In genomic region chr6:28537065-28537464, GRCh38 we compare ENCODE assay signal across 12 cellular contexts. TPM values are rescaled to one million over a fixed set of nuclear protein-coding genes. Genes with fewer than 3 reads are reported as not detected.
DNase-seq lines count a peak whose midpoint lies in the region; ATAC-seq, FAIRE-seq and TF ChIP-seq lines count a peak whose summit lies in the region.
"Had no signal": no experiment of that assay in that cellular context is flagged by ENCODE, and none has a peak within 500 bp of the region (broad histone marks: within the 10 kb centered on the region; RNA-seq: fewer than 3 reads in every experiment).

No MANE protein-coding gene starts in this region.

- H3K9me3 ChIP-seq in H9 (ENCODE audit: control insufficient read depth, low read depth, low read length) (no peaks in the 10 kb centered on the region), astrocyte (ENCODE audit: insufficient read depth, low read depth, low read length) (no peaks in the 10 kb centered on the region), colonic mucosa (no peaks in the 10 kb centered on the region)

- H2BK5ac ChIP-seq in H9 (ENCODE audit: insufficient read length, low read length), result no peak overlapping the region

- peaks cover 10% of the 10 kb centered on the region for H3K27me3 Mint-ChIP-seq in H9 (ENCODE audit: low read depth)
- H3K27me3 Mint-ChIP-seq in astrocyte (ENCODE audit: low read depth, unreplicated experiment), result peaks cover 13% of the 10 kb centered on the region

- peak overlapping the region; percentile 85 to 98 (median 96); a peak in 6 of 7 replicates for H3K27ac Mint-ChIP-seq in H9
- peak overlapping the region; percentile 75 for H3K27ac Mint-ChIP-seq in astrocyte (ENCODE audit: unreplicated experiment)

- no peaks in the 10 kb centered on the region; a peak in 1 of 7 replicates for H3K36me3 Mint-ChIP-seq in H9 (ENCODE audit: insufficient read depth in 1 of 3, low read depth in 3 of 3)
- no peaks in the 10 kb centered on the region for H3K36me3 Mint-ChIP-seq in astrocyte (ENCODE audit: low read depth, unreplicated experiment)

- H3K4me1 ChIP-seq in ACC112 (ENCODE audit: control insufficient read depth, insufficient read depth, low read length, unreplicated experiment), result no peaks in the 10 kb centered on the region
- H3K4me1 ChIP-seq in H9 (ENCODE audit: insufficient read depth, low read length), result no peaks in the 10 kb centered on the region
- H3K4me1 ChIP-seq in astrocyte (ENCODE audit: insufficient read depth, low read length), result no peaks in the 10 kb centered on the region
- H3K4me1 ChIP-seq in colonic mucosa, result no peaks in the 10 kb centered on the region

- H3K9ac ChIP-seq in H9 (ENCODE audit: extremely low read depth, insufficient read length, low read length) (peak overlapping the region; percentile 93), astrocyte (ENCODE audit: low read length) (peak overlapping the region; percentile 23), colonic mucosa (ENCODE audit: low read depth in 2 of 2, low read length in 2 of 2) (no peak overlapping the region)

- ATAC-seq in HG03457 (IDR thresholded peaks at IDR 0.05; ENCODE audit: unreplicated experiment), result no peak
- ATAC-seq in HG02970 (IDR thresholded peaks at IDR 0.05; ENCODE audit: low FRiP score, unreplicated experiment), result no peak

- no peak for TF ChIP-seq CTCF in H9 (conservative IDR thresholded peaks at IDR 0.05)
- TF ChIP-seq CTCF in astrocyte (IDR thresholded peaks at IDR 0.05; ENCODE audit: insufficient read depth, low read depth, low read length), result no peak
- no peak for TF ChIP-seq CTCF in colonic mucosa (IDR thresholded peaks at IDR 0.05)

- no peak overlapping the region for H2BK120ac ChIP-seq in H9 (ENCODE audit: low read depth, low read length, poor library complexity, severe bottlenecking)

- H3K23ac ChIP-seq in H9 (ENCODE audit: insufficient read length, low read depth, low read length), result no peak overlapping the region

- H3K4me3 Mint-ChIP-seq in H9, result peak overlapping the region; percentile 92 to 94
- peak overlapping the region; percentile 80 for H3K4me3 Mint-ChIP-seq in astrocyte (ENCODE audit: unreplicated experiment)

- H2BK12ac ChIP-seq in H9 (ENCODE audit: insufficient read length, low read depth, low read length), result no peak overlapping the region

- no CpG with 5 or more reads among the region's 18 CpGs for WGBS in H9 (ENCODE audit: extremely low coverage, insufficient read length, low lambda C conversion rate)

- H4K20me1 ChIP-seq in H9 (ENCODE audit: control insufficient read depth, insufficient read depth, insufficient read length), result no peaks in the 10 kb centered on the region
- no peaks in the 10 kb centered on the region for H4K20me1 ChIP-seq in astrocyte (ENCODE audit: insufficient read depth, low read length)

- H3K23me2 ChIP-seq in H9 (ENCODE audit: insufficient read length, low read depth, low read length, poor library complexity, severe bottlenecking), result peaks cover 9% of the 10 kb centered on the region

- H3K4me3 ChIP-seq in ACC112 (ENCODE audit: low read depth, low read length) (peak overlapping the region; percentile 68), astrocyte (ENCODE audit: insufficient read depth, low read depth, low read length) (peak overlapping the region; percentile 68), colonic mucosa (no peak overlapping the region)

- peak overlapping the region; percentile 96; the same call in 1 of the 2 replicates for H3K14ac ChIP-seq in H9 (ENCODE audit: insufficient read depth, low read length)

- no peak overlapping the region; the same call in 1 of the 2 replicates for H3K4ac ChIP-seq in H9 (ENCODE audit: low read depth, low read length)

- DNase-seq in H9, result peak; percentile 53
- no peak for DNase-seq in astrocyte (ENCODE audit: low read depth)
- DNase-seq in iPS-NIHi7 (ENCODE audit: extremely low spot score), result peak; percentile 28
- no peak for DNase-seq in effector CD8-positive, alpha-beta T cell (lab: John Stamatoyannopoulos, UW)
- no peak for DNase-seq in colonic mucosa
- DNase-seq: DMS153, NCI-H345 had no signal

- peaks cover 87% of the 10 kb centered on the region for H3K27me3 ChIP-seq in ACC112 (ENCODE audit: insufficient read depth, low read length)
- H3K27me3 ChIP-seq in H9 (ENCODE audit: insufficient read depth, low read length), result no peaks in the 10 kb centered on the region
- peaks cover 4% of the 10 kb centered on the region for H3K27me3 ChIP-seq in astrocyte (ENCODE audit: insufficient read depth, low read length)
- H3K27me3 ChIP-seq in colonic mucosa, result no peaks in the 10 kb centered on the region

- no peak overlapping the region for H4K8ac ChIP-seq in H9 (replicated peaks; ENCODE audit: insufficient read length, low read depth, low read length)

- H3K4me2 ChIP-seq in H9 (ENCODE audit: insufficient read depth, insufficient read length, low read length) (peak overlapping the region; percentile 72), astrocyte (ENCODE audit: low read length) (peak overlapping the region; percentile 81)

- no peak overlapping the region for H2BK20ac ChIP-seq in H9 (ENCODE audit: low read depth, low read length, poor library complexity, severe bottlenecking)

- H3K56ac ChIP-seq in H9 (ENCODE audit: insufficient read length, low read depth, low read length), result no peak overlapping the region

- H3T11ph ChIP-seq in H9 (ENCODE audit: low read length), result peak overlapping the region; percentile 84

- no peak for FAIRE-seq in astrocyte (lab: Jason Lieb, UNC)

- no peaks in the 10 kb centered on the region for H3K79me1 ChIP-seq in H9 (ENCODE audit: insufficient read depth, low read depth, low read length, poor library complexity, severe bottlenecking)

- H3K4me1 Mint-ChIP-seq in H9 (peaks cover 18 to 27% of the 10 kb centered on the region in 2 experiments), astrocyte (ENCODE audit: low read depth, unreplicated experiment) (peaks cover 3% of the 10 kb centered on the region)

- no peak overlapping the region for H2BK15ac ChIP-seq in H9 (ENCODE audit: low read depth, low read length)

- intact Hi-C loops in colonic mucosa (cut with DNase I), result no loop called here

- no peak overlapping the region for H4K91ac ChIP-seq in H9 (ENCODE audit: insufficient read length, low read depth, low read length)

- H3K9me3 Mint-ChIP-seq in H9, result no peaks in the 10 kb centered on the region; a peak in 2 of 5 replicates
- peaks cover 2% of the 10 kb centered on the region for H3K9me3 Mint-ChIP-seq in astrocyte (ENCODE audit: unreplicated experiment)

- H2AFZ ChIP-seq in ACC112 (ENCODE audit: low read length, unreplicated experiment) (peak overlapping the region; percentile 10), H9 (ENCODE audit: low read length) (peak overlapping the region; percentile 100), astrocyte (ENCODE audit: low read depth, low read length) (peak overlapping the region; percentile 61)

- H3K27ac ChIP-seq in ACC112 (ENCODE audit: low read depth, low read length), result no peak overlapping the region
- no peak overlapping the region for H3K27ac ChIP-seq in H9 (ENCODE audit: insufficient read length, low read depth, low read length)
- no peak overlapping the region for H3K27ac ChIP-seq in astrocyte (ENCODE audit: low read depth, low read length)
- H3K27ac ChIP-seq in colonic mucosa, result no peak overlapping the region
- H3K27ac ChIP-seq: neutrophil, VCaP had no signal

- H3K36me3 ChIP-seq in ACC112 (ENCODE audit: insufficient read depth, low read length) (no peaks in the 10 kb centered on the region), astrocyte (ENCODE audit: insufficient read depth, low read length) (no peaks in the 10 kb centered on the region), colonic mucosa (no peaks in the 10 kb centered on the region)
- H3K36me3 ChIP-seq: neutrophil had no signal

- H3K18ac ChIP-seq in H9 (ENCODE audit: insufficient read length, low read depth, low read length), result peak overlapping the region; percentile 88

- H4K5ac ChIP-seq in H9 (ENCODE audit: insufficient read length, low read depth, low read length), result peak overlapping the region; percentile 94

- H3K79me2 ChIP-seq in ACC112 (ENCODE audit: control insufficient read depth, insufficient read depth, low read length, unreplicated experiment) (no peaks in the 10 kb centered on the region), H9 (ENCODE audit: insufficient read depth, low read length) (no peaks in the 10 kb centered on the region), astrocyte (ENCODE audit: insufficient read depth, low read length) (no peaks in the 10 kb centered on the region)

- no peak overlapping the region for H2AK5ac ChIP-seq in H9 (ENCODE audit: insufficient read length, low read length)

RNA-seq across cellular contexts. Expression of gene GPX5, which starts 11.4 kb away (rescaled TPM):
- total RNA-seq in H9 (2021) (not detected in 2 replicates), astrocyte (4.3 and 6.6 TPM in 2 replicates), colonic mucosa (under 1 TPM in 1 of 2 donors, not detected in 1; 0.17 TPM)

RNA-seq across cellular contexts. Expression of gene GPX6, which starts 21.5 kb away (rescaled TPM):
- total RNA-seq in H9 (2021), result not detected in 2 replicates
- total RNA-seq in astrocyte, result not detected in 2 replicates
- not detected for total RNA-seq in colonic mucosa

Comparison
In these comparisons a context has a peak if more than half of its experiments do, and no peak if none do; other contexts are left out.
1. H2AFZ ChIP-seq: peak in every context shown above with its lines; median percentile 100 in H9; 61 in astrocyte; 10 in ACC112.
2. DNase-seq: peak in H9 (single experiment) and iPS-NIHi7 (single experiment); none in astrocyte (single experiment), effector CD8-positive, alpha-beta T cell (single experiment) and colonic mucosa (single experiment).
3. H3K9ac ChIP-seq: peak in H9 (single experiment) and astrocyte (single experiment); none in colonic mucosa (0 of 2).